Comparison of ENCODE assay signal across 19 cellular contexts in genomic region chr19:19542507-19542906, GRCh38. TPM values are rescaled to one million over a fixed set of nuclear protein-coding genes. Genes with fewer than 3 reads are reported as not detected.
DNase-seq lines count a peak whose midpoint lies in the region; ATAC-seq, FAIRE-seq and TF ChIP-seq lines count a peak whose summit lies in the region.
"Had no signal": no experiment of that assay in that cellular context is flagged by ENCODE, and none has a peak within 500 bp of the region (broad histone marks: within the 10 kb centered on the region; RNA-seq: fewer than 3 reads in every experiment).

No MANE protein-coding gene starts in this region.

- peaks cover 9% of the 10 kb centered on the region; the same call in 1 of the 2 replicates for H3K23me2 ChIP-seq in H1 (ENCODE audit: low read depth, low read length)

- peaks cover 0 to 24% (median 0%) of the 10 kb centered on the region in 11 experiments; a peak in 5 of 22 replicates for H3K9me3 ChIP-seq in BLaER1 treated with 17β-estradiol and CSF1 and Interleukin-3, amounts not matched to agents 10 nM and 100 nM (replicated peaks in 1 of 11)
- no peaks in the 10 kb centered on the region; the same call in 1 of the 2 replicates for H3K9me3 ChIP-seq in IMR-90 (ENCODE audit: control insufficient read depth, insufficient read depth, low read length)
- H3K9me3 ChIP-seq in H1 (ENCODE audit: insufficient read depth in 2 of 2, low read depth in 1 of 2, low read length in 1 of 2) = peaks cover 0 to 4% of the 10 kb centered on the region in 2 experiments; a peak in 1 of 4 replicates
- H3K9me3 ChIP-seq in vagina = no peaks in the 10 kb centered on the region
- H3K9me3 ChIP-seq: HAP-1 had no signal

- WGBS in IMR-90 (ENCODE audit: extremely low coverage in 2 of 2, insufficient read length in 1 of 2), 2 experiments = no CpG with 5 or more reads among the region's 12 CpGs
- WGBS in H1 (ENCODE audit: extremely low coverage in 1 of 2, insufficient coverage in 1 of 2, insufficient read length in 1 of 2, insufficient replicate concordance in 2 of 2, low coverage in 1 of 2, low lambda C conversion rate in 2 of 2, missing lambda C conversion rate in 1 of 2), 2 experiments = 89% methylated on average over 12 of the region's 12 CpGs; no CpG with 5 or more reads in 1 of the 2 experiments

- in situ Hi-C loops in IMR-90 (cut with MboI; ENCODE audit: low sequenced_read_pairs) = loop anchor here (25.0 kb wide), 1 partner anchor 420 kb away; no protein-coding TSS in a partner anchor

- no peak for TF ChIP-seq POLR2A in IMR-90 (IDR thresholded peaks at IDR 0.05; ENCODE audit: low read depth, low read length)
- no peak for TF ChIP-seq POLR2A in H1 (IDR thresholded peaks at IDR 0.05; ENCODE audit: control extremely low read depth in 1 of 2, low read depth in 2 of 2, low read length in 2 of 2)
- TF ChIP-seq POLR2A in vagina (IDR thresholded peaks at IDR 0.05) = no peak

- no peaks in the 10 kb centered on the region for H3K9me1 ChIP-seq in IMR-90 (ENCODE audit: insufficient read depth, low read length)

- H3K14ac ChIP-seq in IMR-90 (replicated peaks; ENCODE audit: low read depth, low read length) (no peak overlapping the region), H1 (ENCODE audit: insufficient read length) (no peak overlapping the region)

- H2AFZ ChIP-seq in IMR-90 (replicated peaks; ENCODE audit: low read length, poor library complexity) (no peak overlapping the region), H1 (ENCODE audit: low read length) (no peak overlapping the region)

- H3K4me3 ChIP-seq in BLaER1 treated with 17β-estradiol and CSF1 and Interleukin-3, amounts not matched to agents 10 nM and 100 nM = 0 out of 20 replicates have a peak overlapping the region, but pooled peaks of 1 of the 10 experiments have one; percentile 29
- H3K4me3 ChIP-seq in IMR-90 (ENCODE audit: insufficient read depth, low read depth, low read length) = no peak overlapping the region
- H3K4me3 ChIP-seq in H1 (ENCODE audit: extremely low read depth in 1 of 4, insufficient read depth in 2 of 4, low read depth in 3 of 4, low read length in 4 of 4) = no peak overlapping the region
- no peak overlapping the region for H3K4me3 ChIP-seq in vagina
- H3K4me3 ChIP-seq: HAP-1 had no signal

- H3K9ac ChIP-seq in BLaER1 treated with 17β-estradiol and CSF1 and Interleukin-3, amounts not matched to agents 10 nM and 100 nM = peak overlapping the region in 4 of 11 experiments; percentile 24 to 48 (median 38); a peak in 6 of 22 replicates
- no peak overlapping the region for H3K9ac ChIP-seq in IMR-90 (ENCODE audit: low read depth, low read length)
- no peak overlapping the region for H3K9ac ChIP-seq in H1 (replicated peaks in 1 of 4; ENCODE audit: extremely low read depth in 1 of 4, low read depth in 3 of 4, low read length in 3 of 4)

- H4K20me1 ChIP-seq in BLaER1 treated with 17β-estradiol and CSF1 and Interleukin-3, amounts not matched to agents 10 nM and 100 nM = peaks cover 0 to 9% (median 0%) of the 10 kb centered on the region in 11 experiments; a peak in 3 of 22 replicates
- no peaks in the 10 kb centered on the region; the same call in 1 of the 2 replicates for H4K20me1 ChIP-seq in IMR-90 (ENCODE audit: insufficient read depth, low read length)
- peaks cover 3% of the 10 kb centered on the region in 2 experiments for H4K20me1 ChIP-seq in H1 (replicated peaks in 1 of 2; ENCODE audit: control insufficient read depth in 1 of 2, insufficient read depth in 2 of 2, low read length in 2 of 2)

- H4K91ac ChIP-seq in IMR-90 (ENCODE audit: insufficient read depth, low read depth, low read length) (no peak overlapping the region), H1 (replicated peaks; ENCODE audit: insufficient read length, low read length) (no peak overlapping the region)

- H3K23ac ChIP-seq in IMR-90 (ENCODE audit: low read depth, low read length) (no peak overlapping the region), H1 (ENCODE audit: insufficient read length) (no peak overlapping the region)

- peaks cover 17 to 28% (median 27%) of the 10 kb centered on the region in 11 experiments for H3K27me3 ChIP-seq in BLaER1 treated with 17β-estradiol and CSF1 and Interleukin-3, amounts not matched to agents 10 nM and 100 nM
- peaks cover 31% of the 10 kb centered on the region for H3K27me3 ChIP-seq in IMR-90 (ENCODE audit: control insufficient read depth, insufficient read depth, low read length)
- peaks cover 6 to 26% (median 20%) of the 10 kb centered on the region in 4 experiments for H3K27me3 ChIP-seq in H1 (replicated peaks in 1 of 4; ENCODE audit: control insufficient read depth in 3 of 4, extremely low read depth in 1 of 4, insufficient read depth in 3 of 4, low read length in 3 of 4)
- H3K27me3 ChIP-seq in vagina = no peaks in the 10 kb centered on the region

- H2BK12ac ChIP-seq in H1 (ENCODE audit: low read depth, low read length) = peak overlapping the region; percentile 75; the same call in 1 of the 2 replicates

- peak overlapping the region in 9 of 11 experiments; percentile 35 to 76 (median 57); a peak in 15 of 22 replicates for H3K27ac ChIP-seq in BLaER1 treated with 17β-estradiol and CSF1 and Interleukin-3, amounts not matched to agents 10 nM and 100 nM
- no peak overlapping the region for H3K27ac ChIP-seq in IMR-90 (ENCODE audit: insufficient read depth, low read length)
- no peak overlapping the region for H3K27ac ChIP-seq in H1 (ENCODE audit: low read depth, low read length)
- no peak overlapping the region for H3K27ac ChIP-seq in vagina

- ATAC-seq in IMR-90 (ENCODE audit: low read depth) (no peak), GM21360 (IDR thresholded peaks at IDR 0.05; ENCODE audit: unreplicated experiment) (no peak)
- ATAC-seq: CD8-positive, alpha-beta T cell had no signal

- dilution Hi-C loops in IMR-90 (cut with HindIII; ENCODE audit: low sequenced_read_pairs, unreplicated experiment) = no loop called here

- DNase-seq in IMR-90 = no peak
- peak; percentile 56 for DNase-seq in OCI-M1 (lab: John Stamatoyannopoulos, UW)
- no peak for DNase-seq in H1 (ENCODE audit: low read depth in 1 of 2, low spot score in 2 of 2)
- DNase-seq in NCI-H226 = no peak
- DNase-seq in stimulated activated naive CD4-positive, alpha-beta T cell (lab: John Stamatoyannopoulos, UW) = no peak
- DNase-seq in vagina (ENCODE audit: extremely low spot score in 2 of 2) = no peak
- DNase-seq: ACHN; CD8-positive, alpha-beta T cell; DMS79; NCI-H1436; NCI-H2029 treated with DMSO at 0.1 percent for 48 hours; NCI-H510A; NCI-H82; SHP77 treated with DMSO at 0.1 percent for 48 hours had no signal

- H2BK120ac ChIP-seq in IMR-90 (ENCODE audit: low read depth, low read length) (no peak overlapping the region), H1 (replicated peaks; ENCODE audit: low read depth, low read length) (no peak overlapping the region)

- H3K4me2 ChIP-seq in BLaER1 treated with 17β-estradiol and CSF1 and Interleukin-3, amounts not matched to agents 10 nM and 100 nM = peak overlapping the region in 10 of 11 experiments; percentile 25 to 80 (median 62); a peak in 18 of 22 replicates
- H3K4me2 ChIP-seq in IMR-90 (ENCODE audit: low read depth, low read length) (no peak overlapping the region), H1 (ENCODE audit: insufficient read depth in 1 of 2, low read depth in 2 of 2, low read length in 2 of 2) (no peak overlapping the region)

- H2AK5ac ChIP-seq in IMR-90 (ENCODE audit: low read depth, low read length) (no peak overlapping the region), H1 (ENCODE audit: low read depth, low read length) (no peak overlapping the region; the same call in 1 of the 2 replicates)

- no peak overlapping the region for H3K56ac ChIP-seq in IMR-90 (ENCODE audit: extremely low read depth, insufficient read depth, low read length)
- no peak overlapping the region for H3K56ac ChIP-seq in H1 (replicated peaks; ENCODE audit: insufficient read length, low read depth, low read length)

- H2BK15ac ChIP-seq in IMR-90 (ENCODE audit: low read depth, low read length) (no peak overlapping the region), H1 (ENCODE audit: low read length) (no peak overlapping the region)

- no peak overlapping the region for H2AK9ac ChIP-seq in IMR-90 (replicated peaks; ENCODE audit: low read depth, low read length, poor library complexity)

- no peak for FAIRE-seq in H1 (lab: Jason Lieb, UNC)

- H2BK20ac ChIP-seq in IMR-90 (ENCODE audit: low read depth, low read length) (no peak overlapping the region), H1 (ENCODE audit: low read length) (0 out of 2 replicates have a peak overlapping the region, but pooled peaks have one; percentile 18)

- no TSS peak for BruUV-seq in IMR-90 (replicated peaks; lab: Mats Ljungman, UMichigan)

- H3K79me1 ChIP-seq in IMR-90 (ENCODE audit: low read depth in 1 of 2, low read length in 2 of 2) = no peaks in the 10 kb centered on the region
- no peaks in the 10 kb centered on the region for H3K79me1 ChIP-seq in H1 (ENCODE audit: low read depth, low read length)

- H3K18ac ChIP-seq in IMR-90 (ENCODE audit: low read depth, low read length) (no peak overlapping the region), H1 (ENCODE audit: extremely low read depth, low read length) (no peak overlapping the region)

- H4K8ac ChIP-seq in IMR-90 (ENCODE audit: low read depth in 2 of 2, low read length in 2 of 2) (no peak overlapping the region), H1 (ENCODE audit: extremely low read depth, insufficient read depth, low read length) (no peak overlapping the region)

- CTCF ChIA-PET in IMR-90 (lab: Yijun Ruan, JAX) (no interaction called here), H1 (lab: Charles Lee; ENCODE audit: partially characterized antibody) (interaction anchor here (1.6 to 15.7 kb wide), 3 partner anchors 10 to 21 kb away, joined by 6 to 223 read pairs (median 9); no protein-coding TSS in a partner anchor)

- intact Hi-C loops in IMR-90 (cut with micrococcal nuclease) (no loop called here), vagina (cut with DNase I) (loop anchor here (10.0 kb wide), 1 partner anchor 412 kb away; no protein-coding TSS in a partner anchor)

- H3K4ac ChIP-seq in IMR-90 (ENCODE audit: low read depth, low read length) (no peak overlapping the region), H1 (replicated peaks; ENCODE audit: insufficient read length, low read depth, low read length) (no peak overlapping the region)

- no peak overlapping the region for H4K5ac ChIP-seq in IMR-90 (ENCODE audit: low read depth, low read length)
- no peak overlapping the region for H4K5ac ChIP-seq in H1 (ENCODE audit: insufficient read length, low read depth, low read length)

- peaks cover 18 to 43% (median 30%) of the 10 kb centered on the region in 10 experiments; a peak in 19 of 20 replicates for H3K4me1 ChIP-seq in BLaER1 treated with 17β-estradiol and CSF1 and Interleukin-3, amounts not matched to agents 10 nM and 100 nM
- H3K4me1 ChIP-seq in IMR-90 (ENCODE audit: control insufficient read depth, insufficient read depth, low read length) (no peaks in the 10 kb centered on the region; the same call in 1 of the 2 replicates), H1 (replicated peaks in 1 of 4; ENCODE audit: control insufficient read depth in 3 of 4, insufficient read depth in 4 of 4, low read length in 3 of 4) (peaks cover 0 to 8% (median 3%) of the 10 kb centered on the region in 4 experiments; a peak in 3 of 7 replicates), vagina (peaks cover 37% of the 10 kb centered on the region)
- H3K4me1 ChIP-seq: HAP-1 had no signal

- TF ChIP-seq CTCF in IMR-90 (conservative IDR thresholded peaks at IDR 0.05; ENCODE audit: low read depth, low read length) = no peak
- no peak for TF ChIP-seq CTCF in H1 (IDR thresholded peaks at IDR 0.05; ENCODE audit: control extremely low read depth in 1 of 3, insufficient read depth in 1 of 3, low read depth in 1 of 3, low read length in 3 of 3)
- TF ChIP-seq CTCF in vagina (IDR thresholded peaks at IDR 0.05) = no peak

- H3K79me2 ChIP-seq in H1 (ENCODE audit: control insufficient read depth in 1 of 2, insufficient read depth in 2 of 2, low read length in 2 of 2) = no peaks in the 10 kb centered on the region

- no peak for TF ChIP-seq EP300 in H1 (IDR thresholded peaks at IDR 0.05; ENCODE audit: borderline replicate concordance in 1 of 2, low read depth in 2 of 2, low read length in 2 of 2)

- peaks cover 0 to 11% (median 0%) of the 10 kb centered on the region in 11 experiments; a peak in 1 of 22 replicates for H3K36me3 ChIP-seq in BLaER1 treated with 17β-estradiol and CSF1 and Interleukin-3, amounts not matched to agents 10 nM and 100 nM
- no peaks in the 10 kb centered on the region for H3K36me3 ChIP-seq in IMR-90 (ENCODE audit: control insufficient read depth, insufficient read depth, low read length)
- H3K36me3 ChIP-seq in H1 (ENCODE audit: control insufficient read depth in 2 of 4, insufficient read depth in 4 of 4, low read length in 3 of 4) = no peaks in the 10 kb centered on the region
- no peaks in the 10 kb centered on the region for H3K36me3 ChIP-seq in vagina
- H3K36me3 ChIP-seq: HAP-1 had no signal

- H2BK5ac ChIP-seq in IMR-90 (ENCODE audit: low read depth, low read length, poor library complexity, severe bottlenecking) (no peak overlapping the region), H1 (ENCODE audit: low read depth, low read length) (no peak overlapping the region)

- TF ChIP-seq RAD21 in IMR-90 (IDR thresholded peaks at IDR 0.05; ENCODE audit: low read length) = no peak
- TF ChIP-seq RAD21 in H1 (IDR thresholded peaks at IDR 0.05 in 1 of 2, conservative IDR thresholded peaks at IDR 0.05 in 1 of 2; ENCODE audit: low read depth in 2 of 2, low read length in 2 of 2) = no peak

- POLR2A ChIA-PET in IMR-90 (lab: Charles Lee; ENCODE audit: unreplicated experiment) (no interaction called here), H1 (lab: Charles Lee; ENCODE audit: partially characterized antibody) (interaction anchor here (1.0 to 1.8 kb wide), 3 partner anchors 9 to 27 kb away, joined by 3 to 4 read pairs (median 4); partner anchors contain the start of gene NDUFA13)

RNA-seq across cellular contexts. Expression of gene CILP2, which starts 4.4 kb away (rescaled TPM):
- 0.18 and 0.28 TPM in 2 replicates for total RNA-seq in IMR-90 (2012; rRNA removed)
- 0.87 and 0.96 TPM in 2 replicates for polyA plus RNA-seq in IMR-90 (2012; rRNA removed)
- 0.65 and 1.2 TPM in 2 replicates for polyA plus RNA-seq in IMR-90 (2012; cell fraction: cytosol; rRNA removed)
- 0.96 and 2.9 TPM in 2 replicates for polyA plus RNA-seq in IMR-90 (2012; cell fraction: nucleus; rRNA removed; ENCODE audit: low replicate concordance)
- 5.8 and 5.9 TPM in 2 replicates for total RNA-seq in H1 (2021; fragmentation: NEBNext Ultra II Directional; extraction: Animal tissue kit (Norgen Biotek cat#: 25700))
- polyA plus RNA-seq in H1 (2011; rRNA removed) = 4.4 and 8.2 TPM in 2 replicates
- polyA plus RNA-seq in H1 (2011; cell fraction: cytosol; rRNA removed) = 4.4 TPM
- 11.5 TPM for polyA plus RNA-seq in H1 (2011; cell fraction: nucleus; rRNA removed)
- 2.7 to 4.9 TPM (median 4.1 TPM) in 4 replicates for polyA plus RNA-seq in H1 (2012, experiment 1 of 2)
- polyA plus RNA-seq in H1 (2012, experiment 2 of 2) = 5.0 TPM
- polyA plus RNA-seq in H1 (2013, experiment 1 of 2) = 14.1 TPM
- polyA plus RNA-seq in H1 (2013, experiment 2 of 2) = 10.8 TPM
- polyA minus RNA-seq in H1 (2011; rRNA and poly(A)+ RNA removed) = 1.6 and 1.9 TPM in 2 replicates
- polyA minus RNA-seq in H1 (2011; cell fraction: cytosol; rRNA and poly(A)+ RNA removed) = 4.0 TPM
- 4.1 TPM for polyA minus RNA-seq in H1 (2011; cell fraction: nucleus; rRNA and poly(A)+ RNA removed)
- total RNA-seq in vagina = 0.98 TPM
- total RNA-seq: HT1080 had no signal
- polyA plus RNA-seq: IgD-negative memory B cell had no signal

RNA-seq across cellular contexts. Expression of gene YJEFN3, which starts 13.8 kb away (rescaled TPM):
- total RNA-seq in IMR-90 (2012; rRNA removed) = 0.56 and 0.72 TPM in 2 replicates
- 4.0 and 4.8 TPM in 2 replicates for polyA plus RNA-seq in IMR-90 (2012; rRNA removed)
- polyA plus RNA-seq in IMR-90 (2012; cell fraction: cytosol; rRNA removed) = 2.3 and 3.9 TPM in 2 replicates
- polyA plus RNA-seq in IMR-90 (2012; cell fraction: nucleus; rRNA removed; ENCODE audit: low replicate concordance) = 30.3 and 57.8 TPM in 2 replicates
- total RNA-seq in H1 (2021; fragmentation: NEBNext Ultra II Directional; extraction: Animal tissue kit (Norgen Biotek cat#: 25700)) = 5.0 and 5.7 TPM in 2 replicates
- 9.4 and 17.2 TPM in 2 replicates for polyA plus RNA-seq in H1 (2011; rRNA removed)
- polyA plus RNA-seq in H1 (2011; cell fraction: cytosol; rRNA removed) = 11.9 TPM
- 42.5 TPM for polyA plus RNA-seq in H1 (2011; cell fraction: nucleus; rRNA removed)
- 9.3 to 12.5 TPM (median 12.0 TPM) in 4 replicates for polyA plus RNA-seq in H1 (2012, experiment 1 of 2)
- polyA plus RNA-seq in H1 (2012, experiment 2 of 2) = 5.3 TPM
- polyA plus RNA-seq in H1 (2013, experiment 1 of 2) = 5.6 TPM
- 5.0 TPM for polyA plus RNA-seq in H1 (2013, experiment 2 of 2)
- polyA minus RNA-seq in H1 (2011; rRNA and poly(A)+ RNA removed) = 0.71 and 1.0 TPM in 2 replicates
- polyA minus RNA-seq in H1 (2011; cell fraction: cytosol; rRNA and poly(A)+ RNA removed) = 1.5 TPM
- polyA minus RNA-seq in H1 (2011; cell fraction: nucleus; rRNA and poly(A)+ RNA removed) = 3.4 TPM
- total RNA-seq in vagina = 2.5 TPM
- polyA plus RNA-seq: IgD-negative memory B cell had no signal

RNA-seq across cellular contexts. Expression of gene NDUFA13, which starts 26.5 kb away (rescaled TPM):
- total RNA-seq in IMR-90 (2012; rRNA removed) (30.6 and 33.6 TPM in 2 replicates), vagina (47.9 TPM)
- polyA plus RNA-seq in IMR-90 (2012; rRNA removed) (667 and 912 TPM in 2 replicates), H1 (2011; rRNA removed) (1,105 and 1,309 TPM in 2 replicates)
- 91.5 and 373 TPM in 2 replicates for polyA plus RNA-seq in IMR-90 (2012; cell fraction: cytosol; rRNA removed)
- 118 and 386 TPM in 2 replicates for polyA plus RNA-seq in IMR-90 (2012; cell fraction: nucleus; rRNA removed; ENCODE audit: low replicate concordance)
- total RNA-seq in H1 (2021; fragmentation: NEBNext Ultra II Directional; extraction: Animal tissue kit (Norgen Biotek cat#: 25700)) = 413 and 425 TPM in 2 replicates
- 1,197 TPM for polyA plus RNA-seq in H1 (2011; cell fraction: cytosol; rRNA removed)
- polyA plus RNA-seq in H1 (2011; cell fraction: nucleus; rRNA removed) = 627 TPM
- 415 to 713 TPM (median 615 TPM) in 4 replicates for polyA plus RNA-seq in H1 (2012, experiment 1 of 2)
- 1,304 TPM for polyA plus RNA-seq in H1 (2012, experiment 2 of 2)
- 247 TPM for polyA plus RNA-seq in H1 (2013, experiment 1 of 2)
- 247 TPM for polyA plus RNA-seq in H1 (2013, experiment 2 of 2)
- 97.5 and 101 TPM in 2 replicates for polyA minus RNA-seq in H1 (2011; rRNA and poly(A)+ RNA removed)
- 111 TPM for polyA minus RNA-seq in H1 (2011; cell fraction: cytosol; rRNA and poly(A)+ RNA removed)
- 98.8 TPM for polyA minus RNA-seq in H1 (2011; cell fraction: nucleus; rRNA and poly(A)+ RNA removed)

RNA-seq across cellular contexts. Expression of gene TSSK6, which starts 27.2 kb away (rescaled TPM):
- total RNA-seq in IMR-90 (2012; rRNA removed) (0.56 and 1.3 TPM in 2 replicates), vagina (0.98 TPM)
- polyA plus RNA-seq in IMR-90 (2012; rRNA removed) (2.0 and 2.2 TPM in 2 replicates), H1 (2011; rRNA removed) (7.8 and 12.1 TPM in 2 replicates)
- polyA plus RNA-seq in IMR-90 (2012; cell fraction: cytosol; rRNA removed) = 1.7 and 2.5 TPM in 2 replicates
- 0.96 and 4.6 TPM in 2 replicates for polyA plus RNA-seq in IMR-90 (2012; cell fraction: nucleus; rRNA removed; ENCODE audit: low replicate concordance)
- total RNA-seq in H1 (2021; fragmentation: NEBNext Ultra II Directional; extraction: Animal tissue kit (Norgen Biotek cat#: 25700)) = 2.9 and 3.6 TPM in 2 replicates
- 6.9 TPM for polyA plus RNA-seq in H1 (2011; cell fraction: cytosol; rRNA removed)
- polyA plus RNA-seq in H1 (2011; cell fraction: nucleus; rRNA removed) = 9.3 TPM
- polyA plus RNA-seq in H1 (2012, experiment 1 of 2) = 2.1 to 4.3 TPM (median 3.4 TPM) in 4 replicates
- polyA plus RNA-seq in H1 (2012, experiment 2 of 2) = 3.8 TPM
- polyA plus RNA-seq in H1 (2013, experiment 1 of 2) = 1.6 TPM
- 1.1 TPM for polyA plus RNA-seq in H1 (2013, experiment 2 of 2)
- polyA minus RNA-seq in H1 (2011; rRNA and poly(A)+ RNA removed) = 1.9 and 2.4 TPM in 2 replicates
- polyA minus RNA-seq in H1 (2011; cell fraction: cytosol; rRNA and poly(A)+ RNA removed) = 2.9 TPM
- 8.6 TPM for polyA minus RNA-seq in H1 (2011; cell fraction: nucleus; rRNA and poly(A)+ RNA removed)

Comparison
In these comparisons a context has a peak if more than half of its experiments do, and no peak if none do; other contexts are left out.
1. H3K27ac ChIP-seq: peak in BLaER1 treated with 17β-estradiol and CSF1 and Interleukin-3, amounts not matched to agents 10 nM and 100 nM (9 of 11); none in IMR-90 (single experiment), H1 (single experiment) and vagina (single experiment).
2. H3K4me2 ChIP-seq: peak in BLaER1 treated with 17β-estradiol and CSF1 and Interleukin-3, amounts not matched to agents 10 nM and 100 nM (10 of 11); none in IMR-90 (single experiment) and H1 (0 of 2).